In genomic region chr11:124900464-124900863, GRCh38 we compare ENCODE assay signal across 10 cellular contexts. TPM values are rescaled to one million over a fixed set of nuclear protein-coding genes. Genes with fewer than 3 reads are reported as not detected.
DNase-seq lines count a peak whose midpoint lies in the region; ATAC-seq and TF ChIP-seq lines count a peak whose summit lies in the region.
"Had no signal": no experiment of that assay in that cellular context is flagged by ENCODE, and none has a peak within 500 bp of the region (broad histone marks: within the 10 kb centered on the region; RNA-seq: fewer than 3 reads in every experiment).

No MANE protein-coding gene starts in this region.

- WGBS in heart left ventricle, 4 donors = 41 to 74% (median 61%) methylated on average over 4 to 5 of the region's 5 CpGs

- H3K27ac ChIP-seq in heart left ventricle = peak overlapping the region; percentile 27 to 93 (median 85)
- H3K27ac ChIP-seq: BLaER1 had no signal

- TF ChIP-seq CTCF in heart left ventricle (IDR thresholded peaks at IDR 0.05) = no peak

- intact Hi-C loops in heart left ventricle (cut with DNase I) = no loop called here
- intact Hi-C loops in cardiac septum (cut with DNase I) = no loop called here

- no peak overlapping the region for H3K4me3 ChIP-seq in heart left ventricle
- H3K4me3 ChIP-seq: BLaER1 had no signal

- H3K4me3 Mint-ChIP-seq in T-helper 17 cell = no peak overlapping the region

- peaks cover 5% of the 10 kb centered on the region for H3K36me3 Mint-ChIP-seq in T-helper 17 cell (ENCODE audit: low read depth)

- H3K27me3 ChIP-seq in heart left ventricle = no peaks in the 10 kb centered on the region
- H3K27me3 ChIP-seq: BLaER1 had no signal

- ATAC-seq in heart left ventricle (peak in 3 of 4 donors; percentile 38 to 58 (median 40)), T-helper 17 cell (no peak)

- H3K36me3 ChIP-seq in heart left ventricle = peaks cover 0 to under 1% (median 0%) of the 10 kb centered on the region in 9 donors
- H3K36me3 ChIP-seq: BLaER1 had no signal

- H3K27me3 Mint-ChIP-seq in T-helper 17 cell = peaks cover 61% of the 10 kb centered on the region

- DNase-seq in heart left ventricle = peak in 2 of 5 donors; percentile 56 to 65
- no peak for DNase-seq in cardiac septum (ENCODE audit: low spot score)
- DNase-seq in dermis blood vessel endothelial cell = peak; percentile 89
- DNase-seq in lung microvascular endothelial cell (ENCODE audit: low read depth in 2 of 2) = peak; percentile 92 to 94
- DNase-seq in T-helper 17 cell = no peak
- DNase-seq in NCI-H187 (lab: John Stamatoyannopoulos, UW) = no peak
- no peak for DNase-seq in activated effector memory CD4-positive, alpha-beta T cell treated with anti-CD3 and anti-CD28 coated beads, Interleukin-2, amount 50 U/mL, for 16 hours
- DNase-seq in NCI-H1694 treated with DMSO at 0.1 percent for 48 hours (lab: John Stamatoyannopoulos, UW) = no peak
- DNase-seq: hippocampal formation had no signal

- TF ChIP-seq POLR2A in heart left ventricle (IDR thresholded peaks at IDR 0.05) = peak in 1 of 2 donors; percentile 23

- H3K4me1 Mint-ChIP-seq in T-helper 17 cell = peaks cover 11% of the 10 kb centered on the region

- H3K27ac Mint-ChIP-seq in T-helper 17 cell = no peak overlapping the region

- H3K9me3 ChIP-seq in heart left ventricle (peaks cover 0 to 2% (median 0%) of the 10 kb centered on the region in 12 donors), T-helper 17 cell (ENCODE audit: control insufficient read depth, low read length, poor library complexity, severe bottlenecking) (no peaks in the 10 kb centered on the region)

- H3K4me1 ChIP-seq in heart left ventricle = peaks cover 0 to 62% (median 31%) of the 10 kb centered on the region in 12 donors

RNA-seq across cellular contexts. Expression of gene ROBO4, which starts 2.8 kb away (rescaled TPM):
- 10 to 100 TPM; 16.3 to 63.5 (median 27.1) TPM for total RNA-seq in heart left ventricle
- polyA plus RNA-seq in heart left ventricle = 10 to 100 TPM; 17.7 to 21.8 TPM
- 15.9 TPM for total RNA-seq in cardiac septum
- 521 and 692 TPM in 2 replicates for total RNA-seq in dermis blood vessel endothelial cell
- 272 and 369 TPM in 2 replicates for total RNA-seq in lung microvascular endothelial cell
- total RNA-seq in T-helper 17 cell = not detected

RNA-seq across cellular contexts. Expression of gene HEPN1, which starts 18.6 kb away (rescaled TPM):
- total RNA-seq in heart left ventricle (not detected), cardiac septum (not detected), dermis blood vessel endothelial cell (not detected in 2 replicates), lung microvascular endothelial cell (under 0.01 and 0.20 TPM in 2 replicates), T-helper 17 cell (not detected)
- polyA plus RNA-seq in heart left ventricle = not detected

RNA-seq across cellular contexts. Expression of gene ROBO3, which starts 35.2 kb away (rescaled TPM):
- total RNA-seq in heart left ventricle = 10 to 100 TPM in 1 of 9 donors, 1 to 10 TPM in 8; 2.5 to 18.6 (median 3.2) TPM
- polyA plus RNA-seq in heart left ventricle = 1 to 10 TPM; 2.8 to 8.1 TPM
- total RNA-seq in cardiac septum = 5.1 TPM
- total RNA-seq in dermis blood vessel endothelial cell = 8.8 and 17.2 TPM in 2 replicates
- 5.7 and 14.7 TPM in 2 replicates for total RNA-seq in lung microvascular endothelial cell
- total RNA-seq in T-helper 17 cell = 10 to 100 TPM; 17.5 to 18.0 TPM

RNA-seq across cellular contexts. Expression of gene HEPACAM, which starts 35.4 kb away (rescaled TPM):
- total RNA-seq in heart left ventricle (1 to 10 TPM in 2 of 9 donors, under 1 TPM in 4, not detected in 3; 0.07 to 2.6 (median 0.26) TPM), cardiac septum (0.11 TPM), dermis blood vessel endothelial cell (under 0.01 TPM in 1 of 2 replicates, not detected in the other), lung microvascular endothelial cell (under 0.01 TPM in 2 replicates), T-helper 17 cell (not detected)
- under 1 TPM in 1 of 2 donors, not detected in 1; 0.58 TPM for polyA plus RNA-seq in heart left ventricle

RNA-seq across cellular contexts. Expression of gene CCDC15, which starts 53.5 kb away (rescaled TPM):
- 1 to 10 TPM in 2 of 9 donors, under 1 TPM in 7; 0.12 to 1.8 (median 0.19) TPM for total RNA-seq in heart left ventricle
- polyA plus RNA-seq in heart left ventricle = under 1 TPM; 0.08 to 0.27 TPM
- 0.24 TPM for total RNA-seq in cardiac septum
- 1.5 and 2.9 TPM in 2 replicates for total RNA-seq in dermis blood vessel endothelial cell
- 1.5 and 1.6 TPM in 2 replicates for total RNA-seq in lung microvascular endothelial cell
- 1 to 10 TPM in 1 of 2 donors, under 1 TPM in 1; 0.91 to 1.3 TPM for total RNA-seq in T-helper 17 cell

Comparison
In these comparisons a context has a peak if more than half of its experiments do, and no peak if none do; other contexts are left out.
1. DNase-seq: peak in dermis blood vessel endothelial cell (single experiment) and lung microvascular endothelial cell (2 of 2); none in cardiac septum (single experiment), T-helper 17 cell (0 of 3), NCI-H187 (0 of 2), activated effector memory CD4-positive, alpha-beta T cell treated with anti-CD3 and anti-CD28 coated beads, Interleukin-2, amount 50 U/mL, for 16 hours (single experiment) and NCI-H1694 treated with DMSO at 0.1 percent for 48 hours (single experiment).
2. RNA of gene ROBO4, which starts 2.8 kb away (total RNA-seq): 521 to 692 TPM in dermis blood vessel endothelial cell, 272 to 369 TPM in lung microvascular endothelial cell, 16.3 to 63.5 TPM in heart left ventricle and 15.9 TPM in cardiac septum (single experiment); not detected in T-helper 17 cell; every median in the first group is over 10 times any median in the second.